ENCODE assay signal across 1 cellular context in genomic region chr7:22822486-22823141, GRCh38.
TF ChIP-seq lines count a peak whose summit lies in the region.

TSS of gene TOMM7 (minus strand) at chr7:22822849. CDS start at chr7:22822779, 70 bp downstream.

TF ChIP-seq in K562, 482 proteins besides CTCF, POLR2A, EP300 and RAD21 (continued from another document and continues in another):
- TF ChIP-seq, protein P1, sequence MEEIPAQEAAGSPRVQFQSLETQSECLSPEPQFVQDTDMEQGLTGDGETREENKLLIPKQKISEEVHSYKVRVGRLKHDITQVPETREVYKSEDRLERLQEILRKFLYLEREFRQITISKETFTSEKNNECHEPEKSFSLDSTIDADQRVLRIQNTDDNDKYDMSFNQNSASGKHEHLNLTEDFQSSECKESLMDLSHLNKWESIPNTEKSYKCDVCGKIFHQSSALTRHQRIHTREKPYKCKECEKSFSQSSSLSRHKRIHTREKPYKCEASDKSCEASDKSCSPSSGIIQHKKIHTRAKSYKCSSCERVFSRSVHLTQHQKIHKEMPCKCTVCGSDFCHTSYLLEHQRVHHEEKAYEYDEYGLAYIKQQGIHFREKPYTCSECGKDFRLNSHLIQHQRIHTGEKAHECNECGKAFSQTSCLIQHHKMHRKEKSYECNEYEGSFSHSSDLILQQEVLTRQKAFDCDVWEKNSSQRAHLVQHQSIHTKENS (CRISPR knock-in tag; IDR thresholded peaks at IDR 0.05) = no peak
- TF ChIP-seq TEAD2 (tag; IDR thresholded peaks at IDR 0.05) = no peak
- TF ChIP-seq JUN (IDR thresholded peaks at IDR 0.05; ENCODE audit: borderline replicate concordance, low read depth, low read length) = no peak
- no peak for TF ChIP-seq JUN (CRISPR knock-in tag; IDR thresholded peaks at IDR 0.05; ENCODE audit: borderline replicate concordance)
- TF ChIP-seq BRD9 (IDR thresholded peaks at IDR 0.05; ENCODE audit: low read depth, partially characterized antibody) = no peak
- TF ChIP-seq CREB1 (IDR thresholded peaks at IDR 0.05) = peak; percentile 70
- TF ChIP-seq CREB1 (CRISPR knock-in tag; IDR thresholded peaks at IDR 0.05) = peak; percentile 50; the same call in 1 of the 2 replicates
- no peak for TF ChIP-seq CC2D1A (IDR thresholded peaks at IDR 0.05)
- TF ChIP-seq TAL1 (IDR thresholded peaks at IDR 0.05) = no peak; the same call in 1 of the 2 replicates
- TF ChIP-seq HDGF (IDR thresholded peaks at IDR 0.05) = no peak
- TF ChIP-seq ZNF217 (CRISPR knock-in tag; IDR thresholded peaks at IDR 0.05) = no peak
- TF ChIP-seq MXD1 (CRISPR knock-in tag; IDR thresholded peaks at IDR 0.05; ENCODE audit: borderline replicate concordance, poor library complexity, severe bottlenecking) = no peak
- TF ChIP-seq HDAC6 (IDR thresholded peaks at IDR 0.05; ENCODE audit: low read depth, low read length) = no peak
- TF ChIP-seq, protein P2, sequence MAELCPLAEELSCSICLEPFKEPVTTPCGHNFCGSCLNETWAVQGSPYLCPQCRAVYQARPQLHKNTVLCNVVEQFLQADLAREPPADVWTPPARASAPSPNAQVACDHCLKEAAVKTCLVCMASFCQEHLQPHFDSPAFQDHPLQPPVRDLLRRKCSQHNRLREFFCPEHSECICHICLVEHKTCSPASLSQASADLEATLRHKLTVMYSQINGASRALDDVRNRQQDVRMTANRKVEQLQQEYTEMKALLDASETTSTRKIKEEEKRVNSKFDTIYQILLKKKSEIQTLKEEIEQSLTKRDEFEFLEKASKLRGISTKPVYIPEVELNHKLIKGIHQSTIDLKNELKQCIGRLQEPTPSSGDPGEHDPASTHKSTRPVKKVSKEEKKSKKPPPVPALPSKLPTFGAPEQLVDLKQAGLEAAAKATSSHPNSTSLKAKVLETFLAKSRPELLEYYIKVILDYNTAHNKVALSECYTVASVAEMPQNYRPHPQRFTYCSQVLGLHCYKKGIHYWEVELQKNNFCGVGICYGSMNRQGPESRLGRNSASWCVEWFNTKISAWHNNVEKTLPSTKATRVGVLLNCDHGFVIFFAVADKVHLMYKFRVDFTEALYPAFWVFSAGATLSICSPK (IDR thresholded peaks at IDR 0.05; ENCODE audit: borderline replicate concordance) = no peak
- peak; percentile 61 for TF ChIP-seq PHF20 (IDR thresholded peaks at IDR 0.05; ENCODE audit: partially characterized antibody)
- TF ChIP-seq KAT7 (CRISPR knock-in tag; IDR thresholded peaks at IDR 0.05; ENCODE audit: borderline replicate concordance) = no peak
- no peak for TF ChIP-seq LEF1 (IDR thresholded peaks at IDR 0.05)
- TF ChIP-seq SMARCB1 (IDR thresholded peaks at IDR 0.05; ENCODE audit: insufficient read length, low read depth) = no peak
- no peak for TF ChIP-seq ETV5 (CRISPR knock-in tag; IDR thresholded peaks at IDR 0.05; ENCODE audit: low read depth)
- no peak for TF ChIP-seq E2F4 (CRISPR knock-in tag; IDR thresholded peaks at IDR 0.05; ENCODE audit: low read depth)
- TF ChIP-seq HSF4 (CRISPR knock-in tag; IDR thresholded peaks at IDR 0.05; ENCODE audit: borderline replicate concordance) = no peak
- TF ChIP-seq EZH2 (IDR thresholded peaks at IDR 0.05; ENCODE audit: borderline replicate concordance, low read depth, low read length) = no peak
- TF ChIP-seq ZNF512 (tag; IDR thresholded peaks at IDR 0.05) = no peak
- TF ChIP-seq ZFX (CRISPR knock-in tag; IDR thresholded peaks at IDR 0.05) = peak; percentile 46
- TF ChIP-seq DNMT1 (IDR thresholded peaks at IDR 0.05) = no peak
- TF ChIP-seq USF1 (CRISPR knock-in tag; IDR thresholded peaks at IDR 0.05) = no peak
- no peak for TF ChIP-seq NFE2 (IDR thresholded peaks at IDR 0.05; ENCODE audit: low read depth)
- no peak for TF ChIP-seq CBX2 (IDR thresholded peaks at IDR 0.05; ENCODE audit: insufficient read depth, low read length, poor library complexity, severe bottlenecking)
- TF ChIP-seq, protein P3, sequence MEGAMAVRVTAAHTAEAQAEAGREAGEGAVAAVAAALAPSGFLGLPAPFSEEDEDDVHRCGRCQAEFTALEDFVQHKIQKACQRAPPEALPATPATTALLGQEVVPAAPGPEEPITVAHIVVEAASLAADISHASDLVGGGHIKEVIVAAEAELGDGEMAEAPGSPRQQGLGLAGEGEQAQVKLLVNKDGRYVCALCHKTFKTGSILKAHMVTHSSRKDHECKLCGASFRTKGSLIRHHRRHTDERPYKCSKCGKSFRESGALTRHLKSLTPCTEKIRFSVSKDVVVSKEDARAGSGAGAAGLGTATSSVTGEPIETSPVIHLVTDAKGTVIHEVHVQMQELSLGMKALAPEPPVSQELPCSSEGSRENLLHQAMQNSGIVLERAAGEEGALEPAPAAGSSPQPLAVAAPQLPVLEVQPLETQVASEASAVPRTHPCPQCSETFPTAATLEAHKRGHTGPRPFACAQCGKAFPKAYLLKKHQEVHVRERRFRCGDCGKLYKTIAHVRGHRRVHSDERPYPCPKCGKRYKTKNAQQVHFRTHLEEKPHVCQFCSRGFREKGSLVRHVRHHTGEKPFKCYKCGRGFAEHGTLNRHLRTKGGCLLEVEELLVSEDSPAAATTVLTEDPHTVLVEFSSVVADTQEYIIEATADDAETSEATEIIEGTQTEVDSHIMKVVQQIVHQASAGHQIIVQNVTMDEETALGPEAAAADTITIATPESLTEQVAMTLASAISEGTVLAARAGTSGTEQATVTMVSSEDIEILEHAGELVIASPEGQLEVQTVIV (CRISPR knock-in tag; IDR thresholded peaks at IDR 0.05; ENCODE audit: borderline replicate concordance) = peak; percentile 98
- 0 out of 2 replicates have a peak, but pooled peaks have one; percentile 32 for TF ChIP-seq RB1 (IDR thresholded peaks at IDR 0.05; ENCODE audit: low read depth)
- no peak for TF ChIP-seq BRF1 (IDR thresholded peaks at IDR 0.05; ENCODE audit: borderline replicate concordance, extremely low read depth, insufficient read length)
- TF ChIP-seq TFAP4 (CRISPR knock-in tag; IDR thresholded peaks at IDR 0.05; ENCODE audit: borderline replicate concordance) = peak; percentile 45; the same call in 1 of the 2 replicates
- TF ChIP-seq FOS (IDR thresholded peaks at IDR 0.05; ENCODE audit: extremely low read depth, insufficient read length) = peak; percentile 14
- no peak for TF ChIP-seq EWSR1 (IDR thresholded peaks at IDR 0.05; ENCODE audit: borderline replicate concordance, low read depth, partially characterized antibody)
- TF ChIP-seq IRF2 (CRISPR knock-in tag; IDR thresholded peaks at IDR 0.05) = no peak
- TF ChIP-seq CTBP1 (IDR thresholded peaks at IDR 0.05; ENCODE audit: borderline replicate concordance) = peak; percentile 45; the same call in 1 of the 2 replicates
- TF ChIP-seq SRF (CRISPR knock-in tag; IDR thresholded peaks at IDR 0.05) = peak in 1 of 2 experiments; percentile 73; a peak in 1 of 4 replicates
- no peak for TF ChIP-seq MIER1 (IDR thresholded peaks at IDR 0.05; ENCODE audit: low read depth)
- no peak for TF ChIP-seq ZNF165 (CRISPR knock-in tag; IDR thresholded peaks at IDR 0.05; ENCODE audit: borderline replicate concordance)
- TF ChIP-seq, protein P4, sequence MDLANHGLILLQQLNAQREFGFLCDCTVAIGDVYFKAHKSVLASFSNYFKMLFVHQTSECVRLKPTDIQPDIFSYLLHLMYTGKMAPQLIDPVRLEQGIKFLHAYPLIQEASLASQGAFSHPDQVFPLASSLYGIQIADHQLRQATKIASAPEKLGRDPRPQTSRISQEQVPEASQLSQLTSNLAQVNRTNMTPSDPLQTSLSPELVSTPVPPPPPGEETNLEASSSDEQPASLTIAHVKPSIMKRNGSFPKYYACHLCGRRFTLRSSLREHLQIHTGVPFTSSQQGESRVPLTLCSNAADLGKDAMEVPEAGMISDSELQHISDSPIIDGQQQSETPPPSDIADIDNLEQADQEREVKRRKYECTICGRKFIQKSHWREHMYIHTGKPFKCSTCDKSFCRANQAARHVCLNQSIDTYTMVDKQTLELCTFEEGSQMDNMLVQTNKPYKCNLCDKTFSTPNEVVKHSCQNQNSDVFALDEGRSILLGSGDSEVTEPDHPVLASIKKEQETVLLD (IDR thresholded peaks at IDR 0.05) = peak; percentile 96
- no peak for TF ChIP-seq FIP1L1 (IDR thresholded peaks at IDR 0.05; ENCODE audit: low read depth, low read length, poor library complexity, severe bottlenecking)
- TF ChIP-seq SIRT6 (IDR thresholded peaks at IDR 0.05; ENCODE audit: low read depth, low read length) = no peak
- TF ChIP-seq PTTG1 (tag; IDR thresholded peaks at IDR 0.05; ENCODE audit: low read depth) = no peak
- peak; percentile 86 for TF ChIP-seq ELF1 (tag; IDR thresholded peaks at IDR 0.05)
- no peak for TF ChIP-seq DPF2 (IDR thresholded peaks at IDR 0.05)
- TF ChIP-seq ZNF644 (tag; IDR thresholded peaks at IDR 0.05; ENCODE audit: low read depth) = no peak
- no peak for TF ChIP-seq ZNF445 (CRISPR knock-in tag; IDR thresholded peaks at IDR 0.05; ENCODE audit: low read depth)
- no peak for TF ChIP-seq KLF6 (CRISPR knock-in tag; IDR thresholded peaks at IDR 0.05; ENCODE audit: borderline replicate concordance)
- TF ChIP-seq ZBTB17 (CRISPR knock-in tag; IDR thresholded peaks at IDR 0.05) = no peak
- TF ChIP-seq PKNOX1 (IDR thresholded peaks at IDR 0.05) = peak; percentile 52
- TF ChIP-seq U2AF1 (optimal IDR thresholded peaks at IDR 0.05; ENCODE audit: low read depth, low read length) = no peak
- TF ChIP-seq AFF4 (CRISPR knock-in tag; IDR thresholded peaks at IDR 0.05) = no peak
- TF ChIP-seq TCF15 (CRISPR knock-in tag; IDR thresholded peaks at IDR 0.05) = no peak
